In genomic region chr21:38897532-38898421, GRCh38 we compare ENCODE assay signal across 1 cellular context.
TF ChIP-seq lines count a peak whose summit lies in the region.

No MANE protein-coding gene starts in this region.

TF ChIP-seq in K562, 482 proteins besides CTCF, POLR2A, EP300 and RAD21 (continued from another document):
- TF ChIP-seq ZBTB40 (IDR thresholded peaks at IDR 0.05) (no peak), ZBTB40 (CRISPR knock-in tag; IDR thresholded peaks at IDR 0.05) (no peak), ZNF184 (CRISPR knock-in tag; IDR thresholded peaks at IDR 0.05) (no peak), ATF3 (IDR thresholded peaks at IDR 0.05) (peak; percentile 52; the same call in 1 of the 2 replicates), ATF3 (CRISPR knock-in tag; conservative IDR thresholded peaks at IDR 0.05) (no peak), ILF3 (IDR thresholded peaks at IDR 0.05; ENCODE audit: borderline replicate concordance) (no peak), PRMT5 (CRISPR knock-in tag; IDR thresholded peaks at IDR 0.05) (no peak), MCM2 (IDR thresholded peaks at IDR 0.05; ENCODE audit: low read depth) (no peak), GTF3C2 (IDR thresholded peaks at IDR 0.05; ENCODE audit: borderline replicate concordance, extremely low read depth, insufficient read length) (no peak), ETS1 (conservative IDR thresholded peaks at IDR 0.05; ENCODE audit: control insufficient read depth, low read depth, low read length) (no peak), JUNB (CRISPR knock-in tag; conservative IDR thresholded peaks at IDR 0.05) (no peak), ATF7 (IDR thresholded peaks at IDR 0.05) (0 out of 2 replicates have a peak, but pooled peaks have one; percentile 30), ZNF217 (CRISPR knock-in tag; IDR thresholded peaks at IDR 0.05) (no peak)
TF ChIP-seq in K562: peak in this region for 2.
